In the genomic region with DNA sequence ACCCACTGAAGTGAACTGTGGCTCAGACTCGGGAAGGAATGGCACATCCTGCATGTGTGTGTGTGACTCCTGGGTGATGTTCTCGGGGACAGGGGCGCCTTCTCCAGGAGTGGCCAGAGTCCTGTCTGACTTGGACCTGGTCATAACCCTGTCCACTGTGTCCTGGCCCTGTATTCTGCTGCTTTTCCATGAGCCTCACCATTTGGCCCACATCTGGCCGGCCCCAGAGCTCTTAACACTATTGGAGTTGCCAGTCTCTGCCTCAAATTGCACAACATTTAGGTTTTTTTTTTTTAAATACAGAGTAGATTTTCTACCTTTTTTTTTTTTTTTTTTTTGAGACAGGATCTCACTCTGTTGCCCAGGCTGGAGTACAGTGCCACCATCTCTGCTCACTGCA, we compare ENCODE assay signal across 20 cellular contexts.
"Had no signal": no experiment of that assay in that cellular context is flagged by ENCODE, and none has a peak within 500 bp of the region (broad histone marks: within the 10 kb centered on the region; RNA-seq: fewer than 3 reads in every experiment).

No MANE protein-coding gene starts in this region.

- H3K4me3 ChIP-seq: esophagus squamous epithelium, mucosa of descending colon, pancreas, sigmoid colon, spleen, thoracic aorta, tibial nerve, upper lobe of right lung, uterus had no signal

- H3K4me3 Mint-ChIP-seq: effector memory CD8-positive, alpha-beta T cell; mesothelial cell of epicardium; naive B cell; natural killer cell treated with Interleukin-12 subunit alpha and Interleukin-12 subunit beta and Interleukin-15 and Interleukin-18, amount 100 ng/mL, for 72 hours; stimulated activated naive B cell treated with anti-CD40 and anti-IgM and Interleukin-4, amounts not matched to agents 10 μg/mL and 1 μg/mL and 100 μg/mL, for 72 hours; stimulated activated naive CD8-positive, alpha-beta T cell treated with anti-CD3 and anti-CD28 coated beads, Interleukin-15, Interleukin-2, amounts not matched to agents 100 ng/mL and 50 ng/mL, for 24 hours had no signal

- H3K9me3 ChIP-seq: mucosa of descending colon, pancreas, sigmoid colon, thoracic aorta, upper lobe of right lung, uterus had no signal

- H3K4me1 Mint-ChIP-seq: naive B cell; stimulated activated naive B cell treated with anti-CD40 and anti-IgM and Interleukin-4, amounts not matched to agents 10 μg/mL and 1 μg/mL and 100 μg/mL, for 72 hours had no signal

- H3K9me3 Mint-ChIP-seq: effector memory CD8-positive, alpha-beta T cell; mesothelial cell of epicardium; natural killer cell treated with Interleukin-12 subunit alpha and Interleukin-12 subunit beta and Interleukin-15 and Interleukin-18, amount 100 ng/mL, for 72 hours; stimulated activated naive CD8-positive, alpha-beta T cell treated with anti-CD3 and anti-CD28 coated beads, Interleukin-15, Interleukin-2, amounts not matched to agents 100 ng/mL and 50 ng/mL, for 24 hours had no signal

- ATAC-seq: effector memory CD8-positive, alpha-beta T cell; mucosa of descending colon; natural killer cell treated with Interleukin-12 subunit alpha and Interleukin-12 subunit beta and Interleukin-15 and Interleukin-18, amount 100 ng/mL, for 72 hours; pancreas; stimulated activated naive B cell treated with anti-CD40 and anti-IgM and Interleukin-4, amounts not matched to agents 10 μg/mL and 1 μg/mL and 100 μg/mL, for 72 hours; upper lobe of right lung had no signal

- DNase-seq: cortex of kidney; effector memory CD8-positive, alpha-beta T cell; erythroblast; esophagus squamous epithelium; mesenchymal stem cell; mucosa of descending colon; naive B cell; occipital lobe; pancreas; retina; sigmoid colon; spleen; stimulated activated naive B cell treated with anti-CD40 and anti-IgM and Interleukin-4, amounts not matched to agents 10 μg/mL and 1 μg/mL and 100 μg/mL, for 72 hours; upper lobe of right lung; uterus had no signal

- H3K36me3 ChIP-seq: esophagus squamous epithelium, pancreas, sigmoid colon, spleen, thoracic aorta, tibial nerve, upper lobe of right lung, uterus had no signal

- H3K4me1 ChIP-seq: esophagus squamous epithelium, pancreas, spleen, upper lobe of right lung, uterus had no signal

- H3K27ac Mint-ChIP-seq: effector memory CD8-positive, alpha-beta T cell; mesothelial cell of epicardium; naive B cell; natural killer cell treated with Interleukin-12 subunit alpha and Interleukin-12 subunit beta and Interleukin-15 and Interleukin-18, amount 100 ng/mL, for 72 hours; stimulated activated naive B cell treated with anti-CD40 and anti-IgM and Interleukin-4, amounts not matched to agents 10 μg/mL and 1 μg/mL and 100 μg/mL, for 72 hours; stimulated activated naive CD8-positive, alpha-beta T cell treated with anti-CD3 and anti-CD28 coated beads, Interleukin-15, Interleukin-2, amounts not matched to agents 100 ng/mL and 50 ng/mL, for 24 hours had no signal

- H3K27me3 ChIP-seq: pancreas, sigmoid colon, tibial nerve, uterus had no signal

- H3K27ac ChIP-seq: esophagus squamous epithelium, pancreas, sigmoid colon, spleen, thoracic aorta, tibial nerve, upper lobe of right lung, uterus had no signal

- H3K36me3 Mint-ChIP-seq: mesothelial cell of epicardium; naive B cell; natural killer cell treated with Interleukin-12 subunit alpha and Interleukin-12 subunit beta and Interleukin-15 and Interleukin-18, amount 100 ng/mL, for 72 hours; stimulated activated naive B cell treated with anti-CD40 and anti-IgM and Interleukin-4, amounts not matched to agents 10 μg/mL and 1 μg/mL and 100 μg/mL, for 72 hours had no signal
